33 cellular contexts compared by ENCODE assay signal in genomic region chr1:107789817-107790609, GRCh38.
A peak's percentile ranks its signal among the peaks of the same experiment; 100 is the strongest.
DNase-seq lines count a peak whose midpoint lies in the region; ATAC-seq, FAIRE-seq and TF ChIP-seq lines count a peak whose summit lies in the region.
"Had no signal": no experiment of that assay in that cellular context is flagged by ENCODE, and none has a peak within 500 bp of the region (broad histone marks: within the 10 kb centered on the region; RNA-seq: fewer than 3 reads in every experiment).

No MANE protein-coding gene starts in this region.

- no peak for ATAC-seq in activated naive CD4-positive, alpha-beta T cell treated with anti-CD3 and anti-CD28 coated beads, Interleukin-2, amount 50 U/mL, for 72 hours
- peak; percentile 37 for ATAC-seq in GM12878
- no peak for ATAC-seq in naive thymus-derived CD8-positive, alpha-beta T cell
- no peak for ATAC-seq in GM18870 (IDR thresholded peaks at IDR 0.05; ENCODE audit: unreplicated experiment)
- ATAC-seq in HG02763 (IDR thresholded peaks at IDR 0.05; ENCODE audit: unreplicated experiment): no peak
- ATAC-seq: activated CD8-positive, alpha-beta T cell treated with anti-CD3 and anti-CD28 coated beads, Interleukin-2, amount 10 ng/mL, durations not matched to agents 7 days and 5 days; PC-3; psoas muscle; Right ventricle myocardium inferior; sciatic nerve had no signal

- 68% methylated on average over 3 of the region's 3 CpGs for WGBS in GM12878 (ENCODE audit: insufficient coverage, insufficient replicate concordance, low lambda C conversion rate, missing lambda C conversion rate)

- no peaks in the 10 kb centered on the region for H3K36me3 Mint-ChIP-seq in activated naive CD4-positive, alpha-beta T cell treated with anti-CD3 and anti-CD28 coated beads, Interleukin-2, amount 50 U/mL, for 24 hours
- H3K36me3 Mint-ChIP-seq in activated naive CD4-positive, alpha-beta T cell treated with anti-CD3 and anti-CD28 coated beads, Interleukin-2, amount 50 U/mL, for 72 hours: no peaks in the 10 kb centered on the region
- H3K36me3 Mint-ChIP-seq in naive thymus-derived CD8-positive, alpha-beta T cell: no peaks in the 10 kb centered on the region

- no peaks in the 10 kb centered on the region for H3K36me3 ChIP-seq in KOPT-K1 (ENCODE audit: insufficient read depth, low read length)
- no peaks in the 10 kb centered on the region for H3K36me3 ChIP-seq in GM12878 (ENCODE audit: control insufficient read depth in 2 of 2, insufficient read depth in 2 of 2, low read length in 1 of 2)
- H3K36me3 ChIP-seq: colonic mucosa, HAP-1, tibial nerve had no signal

- no peak overlapping the region for H3K9ac ChIP-seq in GM12878 (ENCODE audit: control insufficient read depth, insufficient read depth, low read length)
- H3K9ac ChIP-seq: SK-N-SH had no signal

- no peak for TF ChIP-seq RAD21 in GM12878 (IDR thresholded peaks at IDR 0.05; ENCODE audit: insufficient read depth, low read depth, low read length)

- TF ChIP-seq CTCF in GM12878 (IDR thresholded peaks at IDR 0.05 in 2 of 3, conservative IDR thresholded peaks at IDR 0.05 in 1 of 3; ENCODE audit: control insufficient read depth in 2 of 3, extremely low read depth in 1 of 3, insufficient read depth in 1 of 3, low read depth in 3 of 3, low read length in 3 of 3): no peak

- H3K9me3 Mint-ChIP-seq in activated naive CD4-positive, alpha-beta T cell treated with anti-CD3 and anti-CD28 coated beads, Interleukin-2, amount 50 U/mL, for 24 hours: no peaks in the 10 kb centered on the region
- H3K9me3 Mint-ChIP-seq in activated naive CD4-positive, alpha-beta T cell treated with anti-CD3 and anti-CD28 coated beads, Interleukin-2, amount 50 U/mL, for 72 hours: no peaks in the 10 kb centered on the region
- no peaks in the 10 kb centered on the region for H3K9me3 Mint-ChIP-seq in naive thymus-derived CD8-positive, alpha-beta T cell
- H3K9me3 Mint-ChIP-seq: activated naive CD4-positive, alpha-beta T cell treated with anti-CD3 and anti-CD28 coated beads, Interleukin-2, amount 10 ng/mL, durations not matched to agents 7 days and 5 days had no signal

- peaks cover 10% of the 10 kb centered on the region; the same call in 1 of the 2 replicates for H3K4me1 ChIP-seq in GM12878 (ENCODE audit: control insufficient read depth, insufficient read depth, low read length)
- H3K4me1 ChIP-seq: colonic mucosa, HAP-1, psoas muscle had no signal

- CTCF ChIA-PET in GM12878 (lab: Yijun Ruan, JAX): interaction anchor here (1.6 to 14.2 kb wide), 3 partner anchors 7 to 337 kb away, joined by 3 to 568 read pairs (median 24); no protein-coding TSS in a partner anchor

- no peak for TF ChIP-seq POLR2A in GM12878 (IDR thresholded peaks at IDR 0.05; ENCODE audit: low read depth, low read length)

- in situ Hi-C loops in GM12878 (cut with MboI): loop anchor here (5.0 to 25.0 kb wide), 3 partner anchors 175 to 722 kb away; partner anchors contain the start of gene VAV3

- H3K27ac ChIP-seq in KOPT-K1 (ENCODE audit: low read depth, low read length, poor library complexity, severe bottlenecking) (peak overlapping the region; percentile 28), GM12878 (ENCODE audit: control insufficient read depth, insufficient read depth) (no peak overlapping the region)
- H3K27ac ChIP-seq: colonic mucosa, psoas muscle, tibial nerve had no signal

- H3K9me3 ChIP-seq in KOPT-K1 (ENCODE audit: insufficient read depth, low read length, poor library complexity, severe bottlenecking): no peaks in the 10 kb centered on the region
- no peaks in the 10 kb centered on the region for H3K9me3 ChIP-seq in GM12878 (replicated peaks; ENCODE audit: control insufficient read depth, insufficient read depth, low read length)
- H3K9me3 ChIP-seq: colonic mucosa, HAP-1, psoas muscle, SK-N-SH, tibial nerve had no signal

- FAIRE-seq in GM12878 (lab: Jason Lieb, UNC): no peak
- FAIRE-seq: A204.1, G401.6 had no signal

- intact Hi-C loops in GM12878 (cut with micrococcal nuclease; ENCODE audit: unreplicated experiment): loop anchor here (5.0 to 10.0 kb wide), 3 partner anchors 42 to 715 kb away; no protein-coding TSS in a partner anchor

- H3K4me1 Mint-ChIP-seq in activated naive CD4-positive, alpha-beta T cell treated with anti-CD3 and anti-CD28 coated beads, Interleukin-2, amount 50 U/mL, for 24 hours: peaks cover 80% of the 10 kb centered on the region
- H3K4me1 Mint-ChIP-seq in naive thymus-derived CD8-positive, alpha-beta T cell: peaks cover 31 to 85% (median 58%) of the 10 kb centered on the region in 4 donors

- H3K27me3 ChIP-seq in GM12878 (replicated peaks in 1 of 2; ENCODE audit: control insufficient read depth in 2 of 2, insufficient read depth in 2 of 2, low read length in 1 of 2): no peaks in the 10 kb centered on the region; a peak in 1 of 4 replicates
- H3K27me3 ChIP-seq: colonic mucosa, tibial nerve had no signal

- no peak overlapping the region for H3K4me3 ChIP-seq in GM12878
- H3K4me3 ChIP-seq: colonic mucosa, HAP-1, psoas muscle, tibial nerve had no signal

- H3K79me2 ChIP-seq in GM12878 (ENCODE audit: control insufficient read depth, insufficient read depth, low read length): no peaks in the 10 kb centered on the region

- SMC1A ChIA-PET in GM12878 (lab: Charles Lee; ENCODE audit: uncharacterized antibody, unreplicated experiment): interaction anchor here (1.2 to 2.4 kb wide), 5 partner anchors 8 to 337 kb away, joined by 3 to 19 read pairs (median 6); no protein-coding TSS in a partner anchor

- H3K4me3 Mint-ChIP-seq in activated naive CD4-positive, alpha-beta T cell treated with anti-CD3 and anti-CD28 coated beads, Interleukin-2, amount 50 U/mL, for 24 hours: no peak overlapping the region
- no peak overlapping the region for H3K4me3 Mint-ChIP-seq in naive thymus-derived CD8-positive, alpha-beta T cell
- H3K4me3 Mint-ChIP-seq: activated CD8-positive, alpha-beta T cell treated with anti-CD3 and anti-CD28 coated beads, Interleukin-2, amount 10 ng/mL, durations not matched to agents 7 days and 5 days; activated naive CD4-positive, alpha-beta T cell treated with anti-CD3 and anti-CD28 coated beads, Interleukin-2, amount 10 ng/mL, durations not matched to agents 7 days and 5 days had no signal

- H3K27me3 Mint-ChIP-seq in activated naive CD4-positive, alpha-beta T cell treated with anti-CD3 and anti-CD28 coated beads, Interleukin-2, amount 50 U/mL, for 24 hours: no peaks in the 10 kb centered on the region
- H3K27me3 Mint-ChIP-seq in naive thymus-derived CD8-positive, alpha-beta T cell: no peaks in the 10 kb centered on the region
- H3K27me3 Mint-ChIP-seq: activated naive CD4-positive, alpha-beta T cell treated with anti-CD3 and anti-CD28 coated beads, Interleukin-2, amount 10 ng/mL, durations not matched to agents 7 days and 5 days had no signal

- no peak overlapping the region for H2AFZ ChIP-seq in GM12878 (ENCODE audit: control insufficient read depth, low read depth, low read length)

- no peak overlapping the region for H3K4me2 ChIP-seq in GM12878 (ENCODE audit: control insufficient read depth, insufficient read depth)
- H3K4me2 ChIP-seq: SK-N-SH had no signal

- H3K27ac Mint-ChIP-seq in activated naive CD4-positive, alpha-beta T cell treated with anti-CD3 and anti-CD28 coated beads, Interleukin-2, amount 50 U/mL, for 24 hours: peak overlapping the region; percentile 26
- H3K27ac Mint-ChIP-seq in activated naive CD4-positive, alpha-beta T cell treated with anti-CD3 and anti-CD28 coated beads, Interleukin-2, amount 50 U/mL, for 72 hours: no peak overlapping the region
- H3K27ac Mint-ChIP-seq in naive thymus-derived CD8-positive, alpha-beta T cell: peak overlapping the region in 6 of 10 donors; percentile 11 to 62 (median 41)
- H3K27ac Mint-ChIP-seq: activated CD8-positive, alpha-beta T cell treated with anti-CD3 and anti-CD28 coated beads, Interleukin-2, amount 10 ng/mL, durations not matched to agents 7 days and 5 days; activated naive CD4-positive, alpha-beta T cell treated with anti-CD3 and anti-CD28 coated beads, Interleukin-2, amount 10 ng/mL, durations not matched to agents 7 days and 5 days had no signal

- RAD21 ChIA-PET in GM12878 (lab: Charles Lee; ENCODE audit: unreplicated experiment): interaction anchor here (0.9 to 13.6 kb wide), 3 partner anchors 281 to 411 kb away, joined by 3 to 425 read pairs (median 4); partner anchors contain the start of gene SLC25A24

- no peak for TF ChIP-seq EP300 in GM12878 (IDR thresholded peaks at IDR 0.05; ENCODE audit: borderline replicate concordance in 1 of 2, control insufficient read depth in 1 of 2, low read depth in 2 of 2, low read length in 2 of 2)

- POLR2A ChIA-PET in GM12878 (lab: Charles Lee): interaction anchor here (0.6 kb wide), 1 partner anchor 220 kb away, joined by 3 read pairs; no protein-coding TSS in a partner anchor
- POLR2A ChIA-PET in naive thymus-derived CD8-positive, alpha-beta T cell (lab: Charles Lee): no interaction called here

- H4K20me1 ChIP-seq in GM12878 (ENCODE audit: control insufficient read depth, insufficient read depth): no peaks in the 10 kb centered on the region; the same call in 1 of the 2 replicates

- no peak for DNase-seq in activated naive CD4-positive, alpha-beta T cell treated with anti-CD3 and anti-CD28 coated beads, Interleukin-2, amount 50 U/mL, for 72 hours (ENCODE audit: low spot score in 2 of 2)
- DNase-seq in GM12878 (ENCODE audit: low read depth, low spot score) (no peak), SW 1271 (lab: John Stamatoyannopoulos, UW) (no peak)
- DNase-seq in naive thymus-derived CD8-positive, alpha-beta T cell: no peak
- DNase-seq: activated CD4-positive, alpha-beta T cell treated with anti-CD3 and anti-CD28 coated beads for 1 hour; activated CD8-positive, alpha-beta T cell treated with anti-CD3 and anti-CD28 coated beads, Interleukin-2, amount 10 ng/mL, durations not matched to agents 7 days and 5 days; activated naive CD4-positive, alpha-beta T cell treated with anti-CD3 and anti-CD28 coated beads, Interleukin-2, amount 10 ng/mL, durations not matched to agents 7 days and 5 days; anterior cingulate cortex; colonic mucosa; DMS153; effector CD8-positive, alpha-beta T cell; erythroblast; glutamatergic neuron; islet precursor cell; KBM-7; left ventricle myocardium superior; NCI-H2081; NCI-H446 treated with DMSO at 0.1 percent for 48 hours; nucleus accumbens; PC-3; psoas muscle; SK-N-SH; stimulated activated CD8-positive, alpha-beta memory T cell treated with anti-CD3 and anti-CD28 coated beads, Interleukin-4, amount 100 ng/mL, for 48 hours had no signal

- BruUV-seq in GM12878 (replicated peaks; lab: Mats Ljungman, UMichigan): no TSS peak

TF ChIP-seq in GM12878, 131 proteins besides CTCF, POLR2A, EP300 and RAD21:
- TF ChIP-seq SIX5 (IDR thresholded peaks at IDR 0.05; ENCODE audit: low read depth, low read length, severe bottlenecking) (no peak), RUNX3 (IDR thresholded peaks at IDR 0.05; ENCODE audit: low read length) (peak; percentile 34; the same call in 1 of the 2 replicates)
TF ChIP-seq in GM12878: peak in this region for 1.

Comparison
In these comparisons a context has a peak if more than half of its experiments do, and no peak if none do; other contexts are left out.
1. H3K27ac Mint-ChIP-seq: peak in activated naive CD4-positive, alpha-beta T cell treated with anti-CD3 and anti-CD28 coated beads, Interleukin-2, amount 50 U/mL, for 24 hours (single experiment) and naive thymus-derived CD8-positive, alpha-beta T cell (6 of 10); none in activated naive CD4-positive, alpha-beta T cell treated with anti-CD3 and anti-CD28 coated beads, Interleukin-2, amount 50 U/mL, for 72 hours (0 of 2).